In genomic region chr6:30259140-30260035, GRCh38 we compare ENCODE assay signal across 8 cellular contexts. TPM values are rescaled to one million over a fixed set of nuclear protein-coding genes. Genes with fewer than 3 reads are reported as not detected.
A peak's percentile ranks its signal among the peaks of the same experiment; 100 is the strongest.
DNase-seq lines count a peak whose midpoint lies in the region; ATAC-seq and TF ChIP-seq lines count a peak whose summit lies in the region.

No MANE protein-coding gene starts in this region.

- H3K4me1 Mint-ChIP-seq in activated CD8-positive, alpha-beta memory T cell treated with anti-CD3 and anti-CD28 coated beads, Interleukin-2, amount 10 ng/mL, durations not matched to agents 7 days and 5 days: peaks cover 18% of the 10 kb centered on the region
- H3K4me1 Mint-ChIP-seq in endothelial cell (ENCODE audit: unreplicated experiment): peaks cover 6% of the 10 kb centered on the region

- peak overlapping the region; percentile 85 for H3K4me3 Mint-ChIP-seq in activated CD8-positive, alpha-beta memory T cell treated with anti-CD3 and anti-CD28 coated beads, Interleukin-2, amount 10 ng/mL, durations not matched to agents 7 days and 5 days
- H3K4me3 Mint-ChIP-seq in endothelial cell (ENCODE audit: unreplicated experiment): peak overlapping the region; percentile 93

- peak overlapping the region; percentile 73 for H3K27ac Mint-ChIP-seq in activated CD8-positive, alpha-beta memory T cell treated with anti-CD3 and anti-CD28 coated beads, Interleukin-2, amount 10 ng/mL, durations not matched to agents 7 days and 5 days
- peak overlapping the region; percentile 84 for H3K27ac Mint-ChIP-seq in endothelial cell (ENCODE audit: unreplicated experiment)

- H3K4me1 ChIP-seq in mesodermal cell (ENCODE audit: control insufficient read depth, insufficient read depth, low read length, poor library complexity, severe bottlenecking): no peaks in the 10 kb centered on the region

- no peaks in the 10 kb centered on the region for H3K36me3 Mint-ChIP-seq in activated CD8-positive, alpha-beta memory T cell treated with anti-CD3 and anti-CD28 coated beads, Interleukin-2, amount 10 ng/mL, durations not matched to agents 7 days and 5 days
- peaks cover 6% of the 10 kb centered on the region for H3K36me3 Mint-ChIP-seq in endothelial cell (ENCODE audit: low read depth, unreplicated experiment)

- peak overlapping the region; percentile 76 for H3K4me3 ChIP-seq in mesodermal cell (ENCODE audit: extremely low read depth, insufficient read depth, low read length, poor library complexity, severe bottlenecking)

- no peaks in the 10 kb centered on the region for H3K9me3 ChIP-seq in mesodermal cell (ENCODE audit: control insufficient read depth, low read length)

- peaks cover 36% of the 10 kb centered on the region for H3K27me3 Mint-ChIP-seq in activated CD8-positive, alpha-beta memory T cell treated with anti-CD3 and anti-CD28 coated beads, Interleukin-2, amount 10 ng/mL, durations not matched to agents 7 days and 5 days
- H3K27me3 Mint-ChIP-seq in endothelial cell (ENCODE audit: unreplicated experiment): peaks cover 9% of the 10 kb centered on the region

- CTCF ChIA-PET in activated CD8-positive, alpha-beta memory T cell treated with anti-CD3 and anti-CD28 coated beads, Interleukin-2, amount 10 ng/mL, durations not matched to agents 7 days and 5 days (lab: Charles Lee): interaction anchor here (0.7 to 1.4 kb wide), 3 partner anchors 15 to 44 kb away, joined by 3 to 4 read pairs (median 3); no protein-coding TSS in a partner anchor

- TF ChIP-seq CTCF in endothelial cell (IDR thresholded peaks at IDR 0.05; ENCODE audit: unreplicated experiment): no peak

- in situ Hi-C loops in ACHN (cut with HindIII; ENCODE audit: low pct_ligation_motif_present, low pct_unique_long_range_greater_than_20kb, low sequenced_read_pairs): no loop called here

- WGBS in mesodermal cell (ENCODE audit: insufficient coverage in 2 of 2), 2 experiments: 1 to 10% methylated on average over 28 to 44 of the region's 56 CpGs

- H3K36me3 ChIP-seq in mesodermal cell (ENCODE audit: control insufficient read depth, insufficient read depth, low read length): no peaks in the 10 kb centered on the region

- DNase-seq in ACHN: peak; percentile 81
- peak; percentile 75 to 89 for DNase-seq in NCI-H526 (lab: John Stamatoyannopoulos, UW)
- peak; percentile 71 for DNase-seq in activated CD8-positive, alpha-beta memory T cell treated with anti-CD3 and anti-CD28 coated beads, Interleukin-2, amount 10 ng/mL, durations not matched to agents 7 days and 5 days
- DNase-seq in endothelial cell (ENCODE audit: low spot score): peak; percentile 70
- DNase-seq in stimulated activated CD8-positive, alpha-beta memory T cell treated with anti-CD3 and anti-CD28 coated beads, Interleukin-15, amount 100 ng/mL, for 24 hours (ENCODE audit: low read depth): peak; percentile 18

- H3K9me3 Mint-ChIP-seq in activated CD8-positive, alpha-beta memory T cell treated with anti-CD3 and anti-CD28 coated beads, Interleukin-2, amount 10 ng/mL, durations not matched to agents 7 days and 5 days (ENCODE audit: low read depth): no peaks in the 10 kb centered on the region
- H3K9me3 Mint-ChIP-seq in endothelial cell (ENCODE audit: unreplicated experiment): no peaks in the 10 kb centered on the region

- ATAC-seq in GM18520 (IDR thresholded peaks at IDR 0.05; ENCODE audit: unreplicated experiment) (peak; percentile 82), HG03064 (IDR thresholded peaks at IDR 0.05; ENCODE audit: low read depth, unreplicated experiment) (peak; percentile 67)
- ATAC-seq in activated CD8-positive, alpha-beta memory T cell treated with anti-CD3 and anti-CD28 coated beads, Interleukin-2, amount 10 ng/mL, durations not matched to agents 7 days and 5 days: peak; percentile 91

- no peak overlapping the region for H3K27ac ChIP-seq in mesodermal cell (ENCODE audit: low read depth, low read length, severe bottlenecking)

RNA-seq across cellular contexts. Expression of gene TRIM26, which starts 46.2 kb away (rescaled TPM):
- 100 to 1,000 TPM; 112 to 115 TPM for total RNA-seq in activated CD8-positive, alpha-beta memory T cell treated with anti-CD3 and anti-CD28 coated beads, Interleukin-2, amount 10 ng/mL, durations not matched to agents 7 days and 5 days
- total RNA-seq in endothelial cell (ENCODE audit: unreplicated experiment): 27.1 TPM
- polyA plus RNA-seq in mesodermal cell (2013, experiment 1 of 2): 15.6 TPM
- 16.3 TPM for polyA plus RNA-seq in mesodermal cell (2013, experiment 2 of 2)

Comparison
In these comparisons a context has a peak if more than half of its experiments do, and no peak if none do; other contexts are left out.
1. DNase-seq: peak in every context shown above with its lines; median percentile 82 in NCI-H526; 81 in ACHN; 71 in activated CD8-positive, alpha-beta memory T cell treated with anti-CD3 and anti-CD28 coated beads, Interleukin-2, amount 10 ng/mL, durations not matched to agents 7 days and 5 days; 70 in endothelial cell; 18 in stimulated activated CD8-positive, alpha-beta memory T cell treated with anti-CD3 and anti-CD28 coated beads, Interleukin-15, amount 100 ng/mL, for 24 hours.